In the genomic region with DNA sequence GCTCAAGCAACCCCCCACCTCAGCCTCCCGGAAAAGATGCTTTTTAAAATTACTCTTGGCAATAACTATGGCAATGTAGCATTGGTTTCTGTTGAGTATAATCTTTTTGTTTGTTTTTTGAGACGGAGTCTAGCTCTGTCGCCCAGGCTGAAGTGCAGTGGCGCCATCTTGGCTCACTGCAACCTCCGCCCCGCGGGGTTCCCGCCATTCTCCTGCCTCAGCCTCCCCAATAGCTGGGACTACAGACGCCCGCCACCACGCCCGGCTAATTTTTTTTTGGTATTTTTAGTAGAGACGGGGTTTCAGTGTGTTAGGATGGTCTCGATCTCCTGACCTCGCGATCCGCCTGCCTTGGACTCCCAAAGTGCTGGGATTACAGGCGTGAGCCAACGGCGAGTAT, we compare ENCODE assay signal across 8 cellular contexts. TPM values are rescaled to one million over a fixed set of nuclear protein-coding genes. Genes with fewer than 3 reads are reported as not detected.
DNase-seq lines count a peak whose midpoint lies in the region; ATAC-seq and TF ChIP-seq lines count a peak whose summit lies in the region.
"Not testable (repeated sequence)": the region's sequence is repeated elsewhere in the genome, so short reads cannot be mapped to it uniquely, and the experiment has no call there.

No MANE protein-coding gene starts in this region.

- H3K9me3 ChIP-seq in HUES64 (ENCODE audit: insufficient read depth, low read depth, low read length); Peyer's patch; iPS-18a (ENCODE audit: control insufficient read depth, low read depth, low read length): not testable (repeated sequence)

- H3K27ac Mint-ChIP-seq in CD14-positive monocyte (peak overlapping the region; percentile 90 to 96 (median 95)), nephron (peak overlapping the region; percentile 91 to 94 (median 92))
- H3K27ac Mint-ChIP-seq in activated T-cell treated with anti-CD3 and anti-CD28 coated beads, Interleukin-2, amount 50 U/mL, for 72 hours: peak overlapping the region; percentile 94
- H3K27ac Mint-ChIP-seq in stimulated activated naive CD8-positive, alpha-beta T cell treated with anti-CD3 and anti-CD28 coated beads, Interleukin-15, amount 100 ng/mL, for 72 hours: peak overlapping the region; percentile 78 to 82

- H3K36me3 ChIP-seq in HUES64 (ENCODE audit: insufficient read depth, low read length); Peyer's patch; iPS-18a (ENCODE audit: control insufficient read depth, low read depth, low read length): not testable (repeated sequence)

- peak overlapping the region; percentile 86 to 98 for H3K4me3 Mint-ChIP-seq in CD14-positive monocyte
- H3K4me3 Mint-ChIP-seq in activated T-cell treated with anti-CD3 and anti-CD28 coated beads, Interleukin-2, amount 50 U/mL, for 72 hours: peak overlapping the region; percentile 87 to 97
- H3K4me3 Mint-ChIP-seq in nephron: peak overlapping the region; percentile 85 to 93 (median 87)
- H3K4me3 Mint-ChIP-seq in stimulated activated naive CD8-positive, alpha-beta T cell treated with anti-CD3 and anti-CD28 coated beads, Interleukin-15, amount 100 ng/mL, for 72 hours: peak overlapping the region; percentile 89 to 95

- H3K9me3 Mint-ChIP-seq in CD14-positive monocyte; activated T-cell treated with anti-CD3 and anti-CD28 coated beads, Interleukin-2, amount 50 U/mL, for 72 hours; stimulated activated naive CD8-positive, alpha-beta T cell treated with anti-CD3 and anti-CD28 coated beads, Interleukin-15, amount 100 ng/mL, for 72 hours: not testable (repeated sequence)
- peaks cover 21% of the 10 kb centered on the region for H3K9me3 Mint-ChIP-seq in nephron

- WGBS in HUES64: 96% methylated on average over 17 of the region's 20 CpGs

- H3K4me3 ChIP-seq in HUES64 (ENCODE audit: low read length) (peak overlapping the region; percentile 84), Peyer's patch (peak overlapping the region; percentile 53 to 70 (median 62)), dorsolateral prefrontal cortex (peak overlapping the region; percentile 45 to 91 (median 72)), iPS-18a (ENCODE audit: low read length) (peak overlapping the region; percentile 85)

- H3K27me3 ChIP-seq in HUES64 (ENCODE audit: insufficient read depth, low read length); Peyer's patch; dorsolateral prefrontal cortex: not testable (repeated sequence)
- peaks cover 12% of the 10 kb centered on the region for H3K27me3 ChIP-seq in iPS-18a (ENCODE audit: control insufficient read depth, insufficient read depth, low read length)

- H3K36me3 Mint-ChIP-seq in CD14-positive monocyte: peaks cover 9 to 11% of the 10 kb centered on the region in 2 donors
- H3K36me3 Mint-ChIP-seq in activated T-cell treated with anti-CD3 and anti-CD28 coated beads, Interleukin-2, amount 50 U/mL, for 72 hours (ENCODE audit: insufficient read depth in 2 of 2): not testable (repeated sequence)
- H3K36me3 Mint-ChIP-seq in nephron (ENCODE audit: low read depth): peaks cover 34% of the 10 kb centered on the region

- ATAC-seq in activated T-cell treated with anti-CD3 and anti-CD28 coated beads, Interleukin-2, amount 50 U/mL, for 72 hours (replicated peaks in 1 of 2); stimulated activated naive CD8-positive, alpha-beta T cell treated with anti-CD3 and anti-CD28 coated beads, Interleukin-15, amount 100 ng/mL, for 72 hours: not testable (repeated sequence)

- H3K4me1 Mint-ChIP-seq in CD14-positive monocyte (peaks cover 42% of the 10 kb centered on the region), nephron (peaks cover 26% of the 10 kb centered on the region)
- peaks cover 42% of the 10 kb centered on the region for H3K4me1 Mint-ChIP-seq in activated T-cell treated with anti-CD3 and anti-CD28 coated beads, Interleukin-2, amount 50 U/mL, for 72 hours (ENCODE audit: low read depth)
- H3K4me1 Mint-ChIP-seq in stimulated activated naive CD8-positive, alpha-beta T cell treated with anti-CD3 and anti-CD28 coated beads, Interleukin-15, amount 100 ng/mL, for 72 hours: peaks cover 40% of the 10 kb centered on the region

- not testable (repeated sequence) for H3K4me1 ChIP-seq in HUES64 (ENCODE audit: insufficient read depth, low read length); iPS-18a (ENCODE audit: control insufficient read depth, low read depth, low read length)
- peaks cover 0 to 20% (median 0%) of the 10 kb centered on the region in 4 donors for H3K4me1 ChIP-seq in Peyer's patch

- not testable (repeated sequence) for DNase-seq in CD14-positive monocyte (ENCODE audit: low spot score); activated T-cell treated with anti-CD3 and anti-CD28 coated beads, Interleukin-2, amount 50 U/mL, for 72 hours; stimulated activated naive CD8-positive, alpha-beta T cell treated with anti-CD3 and anti-CD28 coated beads, Interleukin-15, amount 100 ng/mL, for 72 hours
- DNase-seq in Peyer's patch (peak in 1 of 3 donors; percentile 55), dorsolateral prefrontal cortex (peak in 1 of 10 donors; percentile 9)

- not testable (repeated sequence) for TF ChIP-seq POLR2A in Peyer's patch (IDR thresholded peaks at IDR 0.05)

- not testable (repeated sequence) for H3K27ac ChIP-seq in HUES64 (ENCODE audit: low read depth, low read length); iPS-18a (ENCODE audit: low read length)
- H3K27ac ChIP-seq in Peyer's patch (peak overlapping the region; percentile 84 to 87 (median 84)), dorsolateral prefrontal cortex (peak overlapping the region in 36 of 59 donors; percentile 4 to 96 (median 88))

- H3K9ac ChIP-seq in HUES64 (ENCODE audit: low read depth, low read length): peak overlapping the region; percentile 87; the same call in 1 of the 2 replicates
- not testable (repeated sequence) for H3K9ac ChIP-seq in iPS-18a (ENCODE audit: low read length)

- intact Hi-C loops in CD14-positive monocyte (cut with micrococcal nuclease); dorsolateral prefrontal cortex (cut with DNase I): not testable (repeated sequence)

- not testable (repeated sequence) for TF ChIP-seq CTCF in CD14-positive monocyte (IDR thresholded peaks at IDR 0.05); Peyer's patch (IDR thresholded peaks at IDR 0.05); dorsolateral prefrontal cortex (IDR thresholded peaks at IDR 0.05 in 54 of 56, conservative IDR thresholded peaks at IDR 0.05 in 2 of 56; ENCODE audit: low read depth in 1 of 56, partially characterized antibody in 56 of 56); nephron (IDR thresholded peaks at IDR 0.05; ENCODE audit: unreplicated experiment in 3 of 3)

- not testable (repeated sequence) for H3K27me3 Mint-ChIP-seq in CD14-positive monocyte (ENCODE audit: low read depth in 3 of 3); activated T-cell treated with anti-CD3 and anti-CD28 coated beads, Interleukin-2, amount 50 U/mL, for 72 hours (ENCODE audit: low read depth); nephron (ENCODE audit: low read depth); stimulated activated naive CD8-positive, alpha-beta T cell treated with anti-CD3 and anti-CD28 coated beads, Interleukin-15, amount 100 ng/mL, for 72 hours

RNA-seq across cellular contexts. Expression of gene HSD17B11, which starts 0.9 kb away (rescaled TPM):
- 100 to 1,000 TPM; 272 to 330 TPM for polyA plus RNA-seq in CD14-positive monocyte
- polyA plus RNA-seq in HUES64 (2013, experiment 1 of 2): 10.6 TPM
- 18.6 TPM for polyA plus RNA-seq in HUES64 (2013, experiment 2 of 2)
- total RNA-seq in Peyer's patch (100 to 1,000 TPM in 3 of 4 donors, 10 to 100 TPM in 1; 81.7 to 873 (median 330) TPM), dorsolateral prefrontal cortex (10 to 100 TPM; 16.0 to 50.7 (median 26.3) TPM)
- 10 to 100 TPM; 19.7 to 22.3 TPM for total RNA-seq in activated T-cell treated with anti-CD3 and anti-CD28 coated beads, Interleukin-2, amount 50 U/mL, for 72 hours

RNA-seq across cellular contexts. Expression of gene NUDT9, which starts 32.3 kb away (rescaled TPM):
- polyA plus RNA-seq in CD14-positive monocyte: 10 to 100 TPM; 12.5 to 14.3 TPM
- polyA plus RNA-seq in HUES64 (2013, experiment 1 of 2): 21.8 TPM
- polyA plus RNA-seq in HUES64 (2013, experiment 2 of 2): 25.9 TPM
- total RNA-seq in Peyer's patch: 10 to 100 TPM; 11.6 to 47.1 (median 37.8) TPM
- total RNA-seq in activated T-cell treated with anti-CD3 and anti-CD28 coated beads, Interleukin-2, amount 50 U/mL, for 72 hours: 10 to 100 TPM; 10.2 to 12.6 TPM
- total RNA-seq in dorsolateral prefrontal cortex: 10 to 100 TPM; 21.4 to 53.9 (median 34.4) TPM
